9 cellular contexts compared by ENCODE assay signal in genomic region chr4:140098481-140099132, GRCh38. TPM values are rescaled to one million over a fixed set of nuclear protein-coding genes. Genes with fewer than 3 reads are reported as not detected.
DNase-seq lines count a peak whose midpoint lies in the region; ATAC-seq, FAIRE-seq and TF ChIP-seq lines count a peak whose summit lies in the region.
"Had no signal": no experiment of that assay in that cellular context is flagged by ENCODE, and none has a peak within 500 bp of the region (broad histone marks: within the 10 kb centered on the region; RNA-seq: fewer than 3 reads in every experiment).

No MANE protein-coding gene starts in this region.

- no peak for DNase-seq in activated CD4-positive, alpha-beta T cell treated with anti-CD3 and anti-CD28 coated beads for 36 hours
- no peak for DNase-seq in activated CD4-positive, alpha-beta T cell treated with anti-CD3 and anti-CD28 coated beads, Interleukin-2, amount 50 U/mL, for 48 hours
- DNase-seq in astrocyte of the cerebellum (ENCODE audit: low read depth) (peak; percentile 55), kidney tubule cell (ENCODE audit: low spot score) (peak; percentile 76), tibial nerve (ENCODE audit: low spot score in 2 of 2) (no peak), GM13976 (ENCODE audit: low spot score) (no peak), MV-4-11 (lab: John Stamatoyannopoulos, UW) (no peak), D721Med (ENCODE audit: insufficient read length, low spot score) (no peak)
- DNase-seq: H9 had no signal

- H3K36me3 Mint-ChIP-seq in activated CD4-positive, alpha-beta T cell treated with anti-CD3 and anti-CD28 coated beads for 36 hours (ENCODE audit: low read depth): no peaks in the 10 kb centered on the region

- H3K4me1 Mint-ChIP-seq in activated CD4-positive, alpha-beta T cell treated with anti-CD3 and anti-CD28 coated beads for 36 hours: peaks cover 88% of the 10 kb centered on the region

- H3K9me3 ChIP-seq in tibial nerve: no peaks in the 10 kb centered on the region

- no peaks in the 10 kb centered on the region for H3K27me3 ChIP-seq in tibial nerve

- peak overlapping the region; percentile 48 for H3K27ac Mint-ChIP-seq in activated CD4-positive, alpha-beta T cell treated with anti-CD3 and anti-CD28 coated beads for 36 hours
- H3K27ac Mint-ChIP-seq: H9 had no signal

- in situ Hi-C loops in astrocyte of the cerebellum (cut with HindIII; ENCODE audit: low sequenced_read_pairs) (no loop called here), GM13976 (cut with MboI; ENCODE audit: low sequenced_read_pairs, unreplicated experiment) (no loop called here)

- no peak for ATAC-seq in activated CD4-positive, alpha-beta T cell treated with anti-CD3 and anti-CD28 coated beads for 36 hours

- H3K4me3 Mint-ChIP-seq in activated CD4-positive, alpha-beta T cell treated with anti-CD3 and anti-CD28 coated beads for 36 hours: no peak overlapping the region
- H3K4me3 Mint-ChIP-seq: H9 had no signal

- peak in 1 of 2 donors; percentile 35 for TF ChIP-seq EP300 in tibial nerve (IDR thresholded peaks at IDR 0.05)

- no peak for FAIRE-seq in D721Med (lab: Jason Lieb, UNC)

- peaks cover 0 to 72% (median 47%) of the 10 kb centered on the region in 4 donors for H3K4me1 ChIP-seq in tibial nerve

- intact Hi-C loops in activated CD4-positive, alpha-beta T cell treated with anti-CD3 and anti-CD28 coated beads for 36 hours (cut with DNase I, micrococcal nuclease): loop anchor here (5.0 to 10.0 kb wide), 4 partner anchors 46 to 924 kb away; partner anchors contain the start of genes ELF2 (in 1 of the 2) and SCOC (in 1 of the 2)

- CTCF ChIA-PET in activated CD4-positive, alpha-beta T cell treated with anti-CD3 and anti-CD28 coated beads for 36 hours (lab: Charles Lee): interaction anchor here (0.6 to 1.2 kb wide), 2 partner anchors 96 to 441 kb away, joined by 3 to 4 read pairs; no protein-coding TSS in a partner anchor

- H3K9me3 Mint-ChIP-seq in activated CD4-positive, alpha-beta T cell treated with anti-CD3 and anti-CD28 coated beads for 36 hours (ENCODE audit: low read depth): no peaks in the 10 kb centered on the region
- H3K9me3 Mint-ChIP-seq: H9 had no signal

- no peaks in the 10 kb centered on the region for H3K36me3 ChIP-seq in tibial nerve

- POLR2A ChIA-PET in activated CD4-positive, alpha-beta T cell treated with anti-CD3 and anti-CD28 coated beads for 36 hours (lab: Charles Lee): no interaction called here

- H3K27ac ChIP-seq in tibial nerve: peak overlapping the region; percentile 31 to 84 (median 64)

- 13 to 24% methylated on average over 5 of the region's 5 CpGs for WGBS in tibial nerve, 2 donors

- no peak for TF ChIP-seq POLR2A in tibial nerve (IDR thresholded peaks at IDR 0.05)

- no peaks in the 10 kb centered on the region for H3K27me3 Mint-ChIP-seq in activated CD4-positive, alpha-beta T cell treated with anti-CD3 and anti-CD28 coated beads for 36 hours

- H3K4me3 ChIP-seq in astrocyte of the cerebellum (ENCODE audit: low read depth, low read length): no peak overlapping the region
- H3K4me3 ChIP-seq in tibial nerve: peak overlapping the region in 3 of 4 donors; percentile 23 to 43 (median 33)

- TF ChIP-seq CTCF in astrocyte of the cerebellum (IDR thresholded peaks at IDR 0.05; ENCODE audit: low read depth, low read length, missing control alignments) (no peak), tibial nerve (IDR thresholded peaks at IDR 0.05) (peak in 1 of 5 experiments; percentile 24), GM13976 (IDR thresholded peaks at IDR 0.05; ENCODE audit: borderline replicate concordance, control extremely low read depth, extremely low read depth, insufficient read depth, missing control alignments) (no peak), D721Med (IDR thresholded peaks at IDR 0.05; ENCODE audit: insufficient read depth, missing control alignments) (no peak)

RNA-seq across cellular contexts. Expression of gene MAML3, which starts 55.4 kb away (rescaled TPM):
- 1 to 10 TPM; 1.6 to 1.9 TPM for total RNA-seq in activated CD4-positive, alpha-beta T cell treated with anti-CD3 and anti-CD28 coated beads for 36 hours
- 10 to 100 TPM in 1 of 4 donors, 1 to 10 TPM in 3; 8.6 to 10.5 (median 9.4) TPM for total RNA-seq in tibial nerve

Comparison
In these comparisons a context has a peak if more than half of its experiments do, and no peak if none do; other contexts are left out.
1. DNase-seq: peak in astrocyte of the cerebellum (single experiment) and kidney tubule cell (single experiment); none in activated CD4-positive, alpha-beta T cell treated with anti-CD3 and anti-CD28 coated beads for 36 hours (single experiment), activated CD4-positive, alpha-beta T cell treated with anti-CD3 and anti-CD28 coated beads, Interleukin-2, amount 50 U/mL, for 48 hours (0 of 2), tibial nerve (0 of 2), GM13976 (single experiment), MV-4-11 (single experiment) and D721Med (single experiment).